1 cellular context compared by ENCODE assay signal in the genomic region with DNA sequence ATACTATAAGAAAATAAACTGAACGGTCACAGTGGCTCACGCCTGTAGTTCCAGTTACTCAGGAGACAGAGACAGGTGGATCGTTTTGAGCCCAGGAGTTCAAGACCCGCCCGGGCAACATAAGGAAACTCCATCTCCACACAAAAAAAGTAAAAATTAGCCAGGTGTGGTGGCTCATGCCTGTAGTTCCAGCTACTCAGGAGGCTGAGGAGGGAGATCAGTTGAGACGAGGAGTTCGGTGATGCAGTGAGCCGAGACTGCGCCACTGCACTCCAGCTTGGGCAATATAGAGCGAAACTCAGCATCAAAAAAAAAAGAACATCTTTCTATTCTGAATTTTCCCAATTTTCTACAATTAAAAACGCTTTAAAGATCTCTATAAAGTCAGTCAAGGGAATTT.
TF ChIP-seq lines count a peak whose summit lies in the region.

No MANE protein-coding gene starts in this region.

TF ChIP-seq in HepG2, 621 proteins besides CTCF, POLR2A, EP300 and RAD21:
- TF ChIP-seq ZMYM2 (CRISPR knock-in tag; IDR thresholded peaks at IDR 0.05): no peak
- TF ChIP-seq, protein P1, sequence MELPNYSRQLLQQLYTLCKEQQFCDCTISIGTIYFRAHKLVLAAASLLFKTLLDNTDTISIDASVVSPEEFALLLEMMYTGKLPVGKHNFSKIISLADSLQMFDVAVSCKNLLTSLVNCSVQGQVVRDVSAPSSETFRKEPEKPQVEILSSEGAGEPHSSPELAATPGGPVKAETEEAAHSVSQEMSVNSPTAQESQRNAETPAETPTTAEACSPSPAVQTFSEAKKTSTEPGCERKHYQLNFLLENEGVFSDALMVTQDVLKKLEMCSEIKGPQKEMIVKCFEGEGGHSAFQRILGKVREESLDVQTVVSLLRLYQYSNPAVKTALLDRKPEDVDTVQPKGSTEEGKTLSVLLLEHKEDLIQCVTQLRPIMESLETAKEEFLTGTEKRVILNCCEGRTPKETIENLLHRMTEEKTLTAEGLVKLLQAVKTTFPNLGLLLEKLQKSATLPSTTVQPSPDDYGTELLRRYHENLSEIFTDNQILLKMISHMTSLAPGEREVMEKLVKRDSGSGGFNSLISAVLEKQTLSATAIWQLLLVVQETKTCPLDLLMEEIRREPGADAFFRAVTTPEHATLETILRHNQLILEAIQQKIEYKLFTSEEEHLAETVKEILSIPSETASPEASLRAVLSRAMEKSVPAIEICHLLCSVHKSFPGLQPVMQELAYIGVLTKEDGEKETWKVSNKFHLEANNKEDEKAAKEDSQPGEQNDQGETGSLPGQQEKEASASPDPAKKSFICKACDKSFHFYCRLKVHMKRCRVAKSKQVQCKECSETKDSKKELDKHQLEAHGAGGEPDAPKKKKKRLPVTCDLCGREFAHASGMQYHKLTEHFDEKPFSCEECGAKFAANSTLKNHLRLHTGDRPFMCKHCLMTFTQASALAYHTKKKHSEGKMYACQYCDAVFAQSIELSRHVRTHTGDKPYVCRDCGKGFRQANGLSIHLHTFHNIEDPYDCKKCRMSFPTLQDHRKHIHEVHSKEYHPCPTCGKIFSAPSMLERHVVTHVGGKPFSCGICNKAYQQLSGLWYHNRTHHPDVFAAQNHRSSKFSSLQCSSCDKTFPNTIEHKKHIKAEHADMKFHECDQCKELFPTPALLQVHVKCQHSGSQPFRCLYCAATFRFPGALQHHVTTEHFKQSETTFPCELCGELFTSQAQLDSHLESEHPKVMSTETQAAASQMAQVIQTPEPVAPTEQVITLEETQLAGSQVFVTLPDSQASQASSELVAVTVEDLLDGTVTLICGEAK (IDR thresholded peaks at IDR 0.05): no peak
- TF ChIP-seq, protein P1 (CRISPR knock-in tag; IDR thresholded peaks at IDR 0.05): no peak
TF ChIP-seq in HepG2: peak in this region for 0.
